Comparison of ENCODE assay signal across 1 cellular context in the genomic region with DNA sequence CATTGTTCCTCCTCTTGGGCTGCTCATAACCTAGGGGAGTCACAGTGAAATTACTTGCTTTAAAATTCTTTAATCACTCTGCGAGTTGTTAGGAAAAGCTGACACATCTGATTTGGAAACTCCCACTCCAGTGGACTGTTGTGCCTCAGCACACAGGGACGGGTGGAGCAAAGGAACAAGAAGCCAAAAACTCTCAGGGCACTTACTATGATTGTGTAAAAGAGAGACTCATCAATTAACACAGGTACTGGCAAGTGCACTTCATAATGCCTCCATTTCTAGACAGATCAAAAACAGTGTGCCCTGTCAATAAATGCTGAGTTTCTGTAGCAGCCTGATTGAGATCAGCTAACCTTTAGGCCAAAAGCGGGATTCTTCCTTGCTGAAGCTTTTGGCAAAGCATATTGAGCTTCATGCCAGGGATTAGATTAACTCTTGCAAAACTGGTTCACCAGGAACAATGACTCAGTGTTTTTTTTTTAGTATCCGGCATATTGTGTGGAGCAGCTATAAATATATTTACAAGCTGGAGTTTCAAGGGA.
TF ChIP-seq lines count a peak whose summit lies in the region.

No MANE protein-coding gene starts in this region.

TF ChIP-seq in IMR-90, 13 proteins besides CTCF, POLR2A, EP300 and RAD21 (continued from another document):
- TF ChIP-seq, protein P1, sequence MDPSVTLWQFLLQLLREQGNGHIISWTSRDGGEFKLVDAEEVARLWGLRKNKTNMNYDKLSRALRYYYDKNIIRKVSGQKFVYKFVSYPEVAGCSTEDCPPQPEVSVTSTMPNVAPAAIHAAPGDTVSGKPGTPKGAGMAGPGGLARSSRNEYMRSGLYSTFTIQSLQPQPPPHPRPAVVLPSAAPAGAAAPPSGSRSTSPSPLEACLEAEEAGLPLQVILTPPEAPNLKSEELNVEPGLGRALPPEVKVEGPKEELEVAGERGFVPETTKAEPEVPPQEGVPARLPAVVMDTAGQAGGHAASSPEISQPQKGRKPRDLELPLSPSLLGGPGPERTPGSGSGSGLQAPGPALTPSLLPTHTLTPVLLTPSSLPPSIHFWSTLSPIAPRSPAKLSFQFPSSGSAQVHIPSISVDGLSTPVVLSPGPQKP (IDR thresholded peaks at IDR 0.05; ENCODE audit: borderline replicate concordance, low read depth, low read length): no peak
- TF ChIP-seq RCOR1 (IDR thresholded peaks at IDR 0.05; ENCODE audit: insufficient replicate concordance, low read length) (no peak), SMC3 (IDR thresholded peaks at IDR 0.05; ENCODE audit: low read depth, low read length) (no peak), RFX5 (IDR thresholded peaks at IDR 0.05; ENCODE audit: low read depth, low read length) (no peak), MAZ (IDR thresholded peaks at IDR 0.05; ENCODE audit: borderline replicate concordance, low read depth, low read length) (no peak), MXI1 (IDR thresholded peaks at IDR 0.05; ENCODE audit: borderline replicate concordance, low read depth, low read length) (no peak)
